10 cellular contexts compared by ENCODE assay signal in genomic region chr7:92781117-92781720, GRCh38. TPM values are rescaled to one million over a fixed set of nuclear protein-coding genes. Genes with fewer than 3 reads are reported as not detected.
DNase-seq lines count a peak whose midpoint lies in the region; ATAC-seq and TF ChIP-seq lines count a peak whose summit lies in the region.
"Had no signal": no experiment of that assay in that cellular context is flagged by ENCODE, and none has a peak within 500 bp of the region (broad histone marks: within the 10 kb centered on the region; RNA-seq: fewer than 3 reads in every experiment).

No MANE protein-coding gene starts in this region.

- H3K9me3 ChIP-seq in right atrium auricular region (no peaks in the 10 kb centered on the region), body of pancreas (no peaks in the 10 kb centered on the region), right lobe of liver (no peaks in the 10 kb centered on the region)

- DNase-seq in Right ventricle myocardium superior = peak; percentile 52
- DNase-seq in right atrium auricular region (ENCODE audit: low spot score) = no peak
- DNase-seq in body of pancreas = no peak
- peak; percentile 24 to 80 (median 68) for DNase-seq in right lobe of liver
- DNase-seq in NK-92 treated with Interleukin-12 subunit alpha and Interleukin-12 subunit beta, amount 100 ng/mL, for 24 hours (lab: John Stamatoyannopoulos, UW) = no peak
- DNase-seq: activated CD8-positive, alpha-beta T cell treated with anti-CD3 and anti-CD28 coated beads for 36 hours; NCI-H2029 treated with DMSO at 0.1 percent for 48 hours had no signal

- peak; percentile 71 for ATAC-seq in Right ventricle myocardium superior (ENCODE audit: poor library complexity)
- peak; percentile 59 for ATAC-seq in body of pancreas
- ATAC-seq in right lobe of liver = peak; percentile 80 to 85 (median 84)
- ATAC-seq in GM21360 (IDR thresholded peaks at IDR 0.05; ENCODE audit: unreplicated experiment) = no peak
- no peak for ATAC-seq in GM18873 (IDR thresholded peaks at IDR 0.05; ENCODE audit: low FRiP score, unreplicated experiment)
- no peak for ATAC-seq in GM21723 (IDR thresholded peaks at IDR 0.05; ENCODE audit: unreplicated experiment)
- ATAC-seq: activated CD8-positive, alpha-beta T cell treated with anti-CD3 and anti-CD28 coated beads for 36 hours had no signal

- H3K27ac ChIP-seq in right atrium auricular region (no peak overlapping the region), body of pancreas (no peak overlapping the region), right lobe of liver (peak overlapping the region in 2 of 3 donors; percentile 11 to 34)

- 46 to 50% methylated on average over 3 of the region's 3 CpGs for WGBS in body of pancreas, 2 donors
- WGBS in right lobe of liver (ENCODE audit: insufficient coverage, low coverage, low lambda C conversion rate, missing lambda C conversion rate) = 15% methylated on average over 3 of the region's 3 CpGs

- H3K27me3 ChIP-seq in right atrium auricular region (no peaks in the 10 kb centered on the region), body of pancreas (no peaks in the 10 kb centered on the region), right lobe of liver (no peaks in the 10 kb centered on the region)

- TF ChIP-seq POLR2A in body of pancreas (IDR thresholded peaks at IDR 0.05) (no peak), right lobe of liver (IDR thresholded peaks at IDR 0.05) (no peak)

- peaks cover 0 to 41% of the 10 kb centered on the region in 2 donors for H3K4me1 ChIP-seq in right atrium auricular region
- peaks cover 22% of the 10 kb centered on the region for H3K4me1 ChIP-seq in body of pancreas
- H3K4me1 ChIP-seq in right lobe of liver = peaks cover 0 to 25% (median 11%) of the 10 kb centered on the region in 4 donors

- TF ChIP-seq CTCF in right atrium auricular region (IDR thresholded peaks at IDR 0.05) (no peak), body of pancreas (IDR thresholded peaks at IDR 0.05) (no peak), right lobe of liver (IDR thresholded peaks at IDR 0.05) (no peak)

- H3K4me3 ChIP-seq in right atrium auricular region (no peak overlapping the region), body of pancreas (no peak overlapping the region), right lobe of liver (no peak overlapping the region)

- H3K36me3 ChIP-seq in right atrium auricular region = no peaks in the 10 kb centered on the region
- H3K36me3 ChIP-seq in body of pancreas (replicated peaks in 1 of 2; ENCODE audit: insufficient read depth in 1 of 2, low read depth in 2 of 2) = no peaks in the 10 kb centered on the region
- no peaks in the 10 kb centered on the region for H3K36me3 ChIP-seq in right lobe of liver

- intact Hi-C loops in Right ventricle myocardium superior (cut with DNase I) (loop anchor here (10.0 kb wide), 1 partner anchor 86 kb away; no protein-coding TSS in a partner anchor), body of pancreas (cut with DNase I) (no loop called here), right lobe of liver (cut with DNase I) (no loop called here)

RNA-seq across cellular contexts. Expression of gene CDK6, which starts 55.2 kb away (rescaled TPM):
- 22.3 TPM for total RNA-seq in Right ventricle myocardium superior
- total RNA-seq in right atrium auricular region = 10 to 100 TPM; 10.6 to 12.4 TPM
- total RNA-seq in body of pancreas = 10 to 100 TPM; 32.6 to 35.0 TPM
- 10 to 100 TPM in 5 of 6 experiments, 1 to 10 TPM in 1; 6.9 to 23.7 (median 17.0) TPM for total RNA-seq in right lobe of liver

Comparison
In these comparisons a context has a peak if more than half of its experiments do, and no peak if none do; other contexts are left out.
1. DNase-seq: peak in Right ventricle myocardium superior (single experiment) and right lobe of liver (3 of 3); none in right atrium auricular region (single experiment), body of pancreas (0 of 4) and NK-92 treated with Interleukin-12 subunit alpha and Interleukin-12 subunit beta, amount 100 ng/mL, for 24 hours (single experiment).
2. ATAC-seq: peak in Right ventricle myocardium superior (single experiment), body of pancreas (single experiment) and right lobe of liver (4 of 4); none in GM21360 (single experiment), GM18873 (single experiment) and GM21723 (single experiment).
3. H3K27ac ChIP-seq: peak in right lobe of liver (2 of 3); none in right atrium auricular region (0 of 2) and body of pancreas (0 of 4).